Comparison of ENCODE assay signal across 9 cellular contexts in the genomic region with DNA sequence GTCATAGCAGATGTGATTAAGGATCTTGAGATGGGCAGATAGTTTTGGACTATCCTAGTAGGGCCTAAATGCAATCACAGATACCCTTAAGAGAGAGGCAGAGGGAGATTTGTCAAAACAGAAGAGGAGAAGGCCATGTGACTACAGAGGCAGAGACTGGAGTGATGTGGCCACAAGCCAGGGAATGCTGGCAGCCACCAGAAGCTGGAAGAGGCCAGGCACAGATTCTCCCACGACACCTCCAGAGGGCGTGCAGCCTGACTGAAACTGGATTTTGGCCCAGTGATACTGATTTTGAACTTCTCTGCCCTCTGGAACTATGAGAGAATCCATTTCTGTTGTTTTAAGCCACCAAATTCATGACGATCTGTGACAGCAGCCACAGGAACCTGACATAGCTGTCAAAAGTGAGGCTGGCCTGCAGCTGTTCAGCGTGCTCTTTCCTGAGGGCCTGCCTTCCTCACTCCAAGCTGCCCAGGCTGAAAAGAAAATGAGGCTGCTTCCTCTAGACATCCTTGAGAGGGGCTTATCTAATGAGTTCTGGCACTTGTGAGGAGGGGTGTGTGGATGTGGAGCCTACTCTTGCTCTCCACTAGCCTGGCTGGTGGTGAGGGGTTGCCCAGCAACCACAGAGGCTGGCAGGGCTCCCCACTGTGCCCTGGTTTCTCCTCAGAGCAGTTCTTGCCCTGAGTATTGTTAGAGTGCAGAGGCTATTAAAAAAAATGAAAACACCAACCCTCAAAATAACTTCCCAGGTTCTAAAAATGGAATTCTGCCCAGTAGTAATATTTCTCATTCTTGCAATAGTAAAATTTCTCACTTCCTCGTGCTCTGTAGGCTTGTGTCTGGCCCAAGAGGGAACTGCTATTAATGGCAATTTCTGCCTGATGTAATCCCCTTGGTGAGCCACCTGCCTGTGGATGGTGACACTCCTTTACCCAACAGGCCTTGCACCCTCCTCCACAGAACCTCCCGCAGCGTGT. TPM values are rescaled to one million over a fixed set of nuclear protein-coding genes. Genes with fewer than 3 reads are reported as not detected.
DNase-seq lines count a peak whose midpoint lies in the region; ATAC-seq and TF ChIP-seq lines count a peak whose summit lies in the region.
"Had no signal": no experiment of that assay in that cellular context is flagged by ENCODE, and none has a peak within 500 bp of the region (broad histone marks: within the 10 kb centered on the region; RNA-seq: fewer than 3 reads in every experiment).

No MANE protein-coding gene starts in this region.

- ATAC-seq in GM18505 (IDR thresholded peaks at IDR 0.05; ENCODE audit: unreplicated experiment): peak; percentile 81
- peak; percentile 94 for ATAC-seq in GM21723 (IDR thresholded peaks at IDR 0.05; ENCODE audit: unreplicated experiment)

- DNase-seq in Kasumi-1 (lab: John Stamatoyannopoulos, UW) (peak; percentile 68 to 84), astrocyte of the cerebellum (ENCODE audit: low read depth) (no peak), transverse colon (peak; percentile 42), glomerular visceral epithelial cell (ENCODE audit: extremely low spot score) (no peak), OCI-M2 (lab: John Stamatoyannopoulos, UW; ENCODE audit: unreplicated experiment) (no peak)
- no peak for DNase-seq in activated CD4-positive, alpha-beta T cell treated with anti-CD3 and anti-CD28 coated beads for 48 hours

- no peaks in the 10 kb centered on the region for H3K9me3 ChIP-seq in transverse colon

- H3K27me3 ChIP-seq in transverse colon: no peaks in the 10 kb centered on the region

- peak overlapping the region in 1 of 4 donors; percentile 14 for H3K27ac ChIP-seq in transverse colon

- H3K4me1 ChIP-seq in transverse colon: peaks cover 0 to 7% (median 5%) of the 10 kb centered on the region in 4 donors

- H3K36me3 ChIP-seq in transverse colon: no peaks in the 10 kb centered on the region

- no peak for TF ChIP-seq POLR2A in GM18505 (IDR thresholded peaks at IDR 0.05; ENCODE audit: borderline replicate concordance, extremely low read depth, insufficient read depth, insufficient read length)
- TF ChIP-seq POLR2A in transverse colon (IDR thresholded peaks at IDR 0.05): no peak

- 60 to 61% methylated on average over 1 to 7 of the region's 7 CpGs for WGBS in transverse colon (ENCODE audit: low coverage in 1 of 2), 2 donors

- in situ Hi-C loops in astrocyte of the cerebellum (cut with HindIII; ENCODE audit: low sequenced_read_pairs): no loop called here
- in situ Hi-C loops in transverse colon (cut with MboI; ENCODE audit: low pct_ligation_motif_present in 1 of 4, low pct_unique_long_range_greater_than_20kb in 1 of 4, low sequenced_read_pairs in 3 of 4): no loop called here

- H3K4me3 ChIP-seq in astrocyte of the cerebellum (ENCODE audit: low read depth, low read length) (no peak overlapping the region), transverse colon (no peak overlapping the region)

- no peak for TF ChIP-seq EP300 in transverse colon (IDR thresholded peaks at IDR 0.05; ENCODE audit: low read depth)

- intact Hi-C loops in transverse colon (cut with DNase I; ENCODE audit: low total_unique reads): no loop called here

- TF ChIP-seq CTCF in astrocyte of the cerebellum (IDR thresholded peaks at IDR 0.05; ENCODE audit: low read depth, low read length, missing control alignments) (peak; percentile 4), transverse colon (IDR thresholded peaks at IDR 0.05) (no peak)

RNA-seq across cellular contexts. Expression of a gene that starts 52.4 kb away (rescaled TPM):
- total RNA-seq in transverse colon: 100 to 1,000 TPM; 228 to 468 (median 363) TPM
- total RNA-seq: dermis microvascular lymphatic vessel endothelial cell had no signal

Comparison
In these comparisons a context has a peak if more than half of its experiments do, and no peak if none do; other contexts are left out.
1. DNase-seq: peak in Kasumi-1 (2 of 2) and transverse colon (single experiment); none in astrocyte of the cerebellum (single experiment), activated CD4-positive, alpha-beta T cell treated with anti-CD3 and anti-CD28 coated beads for 48 hours (single experiment), glomerular visceral epithelial cell (single experiment) and OCI-M2 (single experiment).